ENCODE assay signal across 19 cellular contexts in the genomic region with DNA sequence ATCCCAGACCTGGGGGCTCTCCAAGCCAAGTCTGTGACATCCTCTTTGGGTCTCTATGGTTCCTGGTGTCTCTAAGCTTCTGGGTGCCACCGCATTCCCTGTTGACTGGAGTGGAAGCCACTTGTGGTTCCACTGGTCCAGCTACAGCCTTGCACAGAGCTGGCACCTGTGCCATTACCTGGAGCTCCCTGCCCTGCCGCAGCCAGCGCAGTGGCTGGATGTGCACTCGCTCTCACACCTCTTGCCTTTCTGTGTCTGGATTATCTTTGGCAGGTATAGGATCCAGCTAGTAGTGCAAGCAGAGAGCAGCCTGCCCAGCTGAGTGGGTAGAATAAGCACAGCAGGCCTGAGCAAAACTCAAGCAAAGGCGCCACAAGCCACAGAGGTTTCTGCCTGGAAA.
DNase-seq lines count a peak whose midpoint lies in the region; ATAC-seq and TF ChIP-seq lines count a peak whose summit lies in the region.
"Had no signal": no experiment of that assay in that cellular context is flagged by ENCODE, and none has a peak within 500 bp of the region (broad histone marks: within the 10 kb centered on the region; RNA-seq: fewer than 3 reads in every experiment).

No MANE protein-coding gene starts in this region.

- H2AFZ ChIP-seq in neuronal stem cell (ENCODE audit: low read length), result peak overlapping the region; percentile 13

- no peak overlapping the region for H3K27ac ChIP-seq in neuronal stem cell (replicated peaks; ENCODE audit: low read length)
- no peak overlapping the region for H3K27ac ChIP-seq in aorta (ENCODE audit: low read depth in 1 of 2, low read length in 2 of 2)
- H3K27ac ChIP-seq in heart right ventricle, result no peak overlapping the region
- H3K27ac ChIP-seq: 22Rv1; A549; BLaER1 treated with 17β-estradiol and CSF1 and Interleukin-3, amounts not matched to agents 10 nM and 100 nM; C4-2B had no signal

- intact Hi-C loops in aorta (cut with DNase I) (no loop called here), heart right ventricle (cut with DNase I) (no loop called here)

- H3K36me3 ChIP-seq in neuronal stem cell (replicated peaks in 1 of 2; ENCODE audit: control insufficient read depth in 2 of 2, insufficient read depth in 2 of 2, low read length in 2 of 2), result no peaks in the 10 kb centered on the region
- no peaks in the 10 kb centered on the region for H3K36me3 ChIP-seq in aorta (ENCODE audit: control insufficient read depth in 1 of 2, insufficient read depth in 2 of 2, low read length in 1 of 2)
- H3K36me3 ChIP-seq in heart right ventricle, result no peaks in the 10 kb centered on the region
- H3K36me3 ChIP-seq: BLaER1 treated with 17β-estradiol and CSF1 and Interleukin-3, amounts not matched to agents 10 nM and 100 nM had no signal

- no peak overlapping the region for H2BK5ac ChIP-seq in neuronal stem cell (ENCODE audit: low read length)

- H3K4me2 ChIP-seq in neuronal stem cell (ENCODE audit: insufficient read depth, low read length, poor library complexity, severe bottlenecking), result no peak overlapping the region
- H3K4me2 ChIP-seq: A549; BLaER1 treated with 17β-estradiol and CSF1 and Interleukin-3, amounts not matched to agents 10 nM and 100 nM had no signal

- peak overlapping the region; percentile 41 for H3K14ac ChIP-seq in neuronal stem cell (ENCODE audit: low read length)

- H3K4me1 ChIP-seq in neuronal stem cell (ENCODE audit: control insufficient read depth in 2 of 2, insufficient read depth in 1 of 2, low read depth in 1 of 2, low read length in 2 of 2) (no peaks in the 10 kb centered on the region), aorta (ENCODE audit: control insufficient read depth in 1 of 2, insufficient read depth in 2 of 2, low read length in 2 of 2) (no peaks in the 10 kb centered on the region), heart right ventricle (no peaks in the 10 kb centered on the region)
- H3K4me1 ChIP-seq: A549, Caco-2 had no signal

- H2AK5ac ChIP-seq in neuronal stem cell (ENCODE audit: low read depth, low read length), result no peak overlapping the region

- H3K4ac ChIP-seq in neuronal stem cell (ENCODE audit: low read length), result no peak overlapping the region

- H2BK120ac ChIP-seq in neuronal stem cell (ENCODE audit: low read depth, low read length), result no peak overlapping the region

- no peak overlapping the region for H2BK15ac ChIP-seq in neuronal stem cell (ENCODE audit: low read length)

- H3K18ac ChIP-seq in neuronal stem cell (ENCODE audit: low read length), result peak overlapping the region; percentile 54

- peak; percentile 15 for ATAC-seq in aorta (ENCODE audit: low FRiP score)
- ATAC-seq in GM21825 (IDR thresholded peaks at IDR 0.05; ENCODE audit: unreplicated experiment), result no peak
- ATAC-seq in heart right ventricle, result no peak
- ATAC-seq: A549; CD8-positive, alpha-beta T cell; GM12878 had no signal

- H3K9ac ChIP-seq in neuronal stem cell (ENCODE audit: low read depth, low read length, poor library complexity), result no peak overlapping the region
- H3K9ac ChIP-seq: BLaER1 treated with 17β-estradiol and CSF1 and Interleukin-3, amounts not matched to agents 10 nM and 100 nM had no signal

- H3K23ac ChIP-seq in neuronal stem cell (ENCODE audit: low read depth, low read length, poor library complexity), result no peak overlapping the region

- no peak overlapping the region for H2BK12ac ChIP-seq in neuronal stem cell (ENCODE audit: low read length)

- H3K9me3 ChIP-seq in neuronal stem cell (replicated peaks in 1 of 2; ENCODE audit: control insufficient read depth in 2 of 2, insufficient read depth in 1 of 2, low read depth in 1 of 2, low read length in 2 of 2) (peaks cover 0 to 7% of the 10 kb centered on the region in 2 donors), aorta (ENCODE audit: control insufficient read depth, low read length) (peaks cover 2% of the 10 kb centered on the region), heart right ventricle (peaks cover 0 to 36% (median 13%) of the 10 kb centered on the region in 11 donors)
- H3K9me3 ChIP-seq: Caco-2 had no signal

- DNase-seq in DMS53 (lab: John Stamatoyannopoulos, UW), result peak; percentile 1
- DNase-seq in DMS53 treated with DMSO at 0.1 percent for 48 hours (lab: John Stamatoyannopoulos, UW; ENCODE audit: unreplicated experiment), result no peak
- no peak for DNase-seq in neuronal stem cell (ENCODE audit: low spot score)
- DNase-seq in aorta, result no peak
- DNase-seq in heart right ventricle, result no peak
- DNase-seq: AML-193; Caco-2; Calu3; CD4-positive, alpha-beta T cell; CD8-positive, alpha-beta T cell; DMS79 treated with DMSO at 0.1 percent for 48 hours; EL; GDM1 had no signal

- H3K27me3 ChIP-seq in neuronal stem cell (ENCODE audit: control insufficient read depth in 3 of 3, insufficient read depth in 3 of 3, low read depth in 1 of 3, low read length in 3 of 3) (no peaks in the 10 kb centered on the region), aorta (ENCODE audit: control insufficient read depth in 1 of 2, insufficient read depth in 2 of 2, low read length in 1 of 2) (no peaks in the 10 kb centered on the region), heart right ventricle (no peaks in the 10 kb centered on the region)
- H3K27me3 ChIP-seq: BLaER1 treated with 17β-estradiol and CSF1 and Interleukin-3, amounts not matched to agents 10 nM and 100 nM had no signal

- TF ChIP-seq CTCF in heart right ventricle (IDR thresholded peaks at IDR 0.05), result no peak

- no peak overlapping the region for H3K4me3 ChIP-seq in neuronal stem cell (ENCODE audit: low read length in 2 of 2)
- H3K4me3 ChIP-seq in aorta (ENCODE audit: low read length in 2 of 2), result no peak overlapping the region
- H3K4me3 ChIP-seq in heart right ventricle, result no peak overlapping the region
- H3K4me3 ChIP-seq: A549; BLaER1 treated with 17β-estradiol and CSF1 and Interleukin-3, amounts not matched to agents 10 nM and 100 nM; GM12878 had no signal

- no peak overlapping the region for H4K8ac ChIP-seq in neuronal stem cell (ENCODE audit: low read depth, low read length)

- WGBS in neuronal stem cell (ENCODE audit: extremely low coverage in 2 of 2, insufficient read length in 2 of 2, insufficient replicate concordance in 1 of 2), 2 donors, result no CpG with 5 or more reads among the region's 5 CpGs
- 96 to 99% methylated on average over 5 of the region's 5 CpGs for WGBS in aorta, 2 donors
- 93 to 94% methylated on average over 5 of the region's 5 CpGs for WGBS in heart right ventricle, 2 donors

- H3K79me1 ChIP-seq in neuronal stem cell (ENCODE audit: low read depth, low read length), result no peaks in the 10 kb centered on the region

- H4K91ac ChIP-seq in neuronal stem cell (ENCODE audit: low read depth, low read length, poor library complexity), result no peak overlapping the region
